ENCODE assay signal across 28 cellular contexts in the genomic region with DNA sequence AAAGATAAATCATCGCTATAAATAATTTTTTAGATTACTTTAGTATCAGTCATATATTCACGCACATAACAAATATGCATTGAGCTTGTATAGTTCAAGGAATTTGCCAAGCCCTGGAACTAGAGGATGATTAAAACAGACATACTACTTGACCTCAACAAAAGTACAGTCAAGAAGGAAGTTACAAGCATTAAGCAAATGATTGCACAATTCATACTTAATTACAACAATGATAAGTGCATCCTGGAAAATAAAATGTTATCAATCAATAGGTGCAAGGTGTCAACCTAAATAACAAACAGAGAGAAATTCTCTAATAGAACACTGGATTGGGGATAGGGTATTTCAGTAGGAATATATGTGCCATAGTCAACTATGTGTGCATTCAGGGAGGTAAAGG.
"Had no signal": no experiment of that assay in that cellular context is flagged by ENCODE, and none has a peak within 500 bp of the region (broad histone marks: within the 10 kb centered on the region; RNA-seq: fewer than 3 reads in every experiment).

No MANE protein-coding gene starts in this region.

- H3K27me3 ChIP-seq: adrenal gland, ascending aorta, breast epithelium, dorsolateral prefrontal cortex had no signal

- H3K36me3 ChIP-seq: adrenal gland, ascending aorta, breast epithelium had no signal

- ATAC-seq: activated CD4-positive, alpha-beta T cell treated with anti-CD3 and anti-CD28 coated beads for 36 hours; activated CD8-positive, alpha-beta memory T cell treated with anti-CD3 and anti-CD28 coated beads, Interleukin-2, amount 10 ng/mL, durations not matched to agents 7 days and 5 days; activated CD8-positive, alpha-beta T cell treated with anti-CD3 and anti-CD28 coated beads, Interleukin-2, amount 10 ng/mL, durations not matched to agents 7 days and 5 days; activated naive CD8-positive, alpha-beta T cell treated with anti-CD3 and anti-CD28 coated beads, Interleukin-2, amount 50 U/mL, for 24 hours; esophagus mucosa; T-helper 17 cell had no signal

- H3K4me3 ChIP-seq: adrenal gland, ascending aorta, breast epithelium, coronary artery, dorsolateral prefrontal cortex had no signal

- DNase-seq: activated CD4-positive, alpha-beta memory T cell treated with anti-CD3 and anti-CD28 coated beads for 36 hours; activated CD4-positive, alpha-beta T cell treated with anti-CD3 and anti-CD28 coated beads for 36 hours; activated CD4-positive, alpha-beta T cell treated with anti-CD3 and anti-CD28 coated beads, Interleukin-2, amount 10 ng/mL, durations not matched to agents 24 days and 14 days; activated CD4-positive, CD25-positive, alpha-beta regulatory T cell; activated CD4-positive, CD25-positive, alpha-beta regulatory T cell treated with anti-CD3 and anti-CD28 coated beads, Interleukin-2, amount 50 U/mL, for 72 hours; activated CD8-positive, alpha-beta memory T cell treated with anti-CD3 and anti-CD28 coated beads, Interleukin-2, amount 10 ng/mL, durations not matched to agents 7 days and 5 days; activated CD8-positive, alpha-beta memory T cell treated with anti-CD3 and anti-CD28 coated beads, Interleukin-2, amount 50 U/mL, for 4 hours; activated CD8-positive, alpha-beta T cell treated with anti-CD3 and anti-CD28 coated beads, Interleukin-2, amount 10 ng/mL, durations not matched to agents 7 days and 5 days; activated effector memory CD4-positive, alpha-beta T cell treated with anti-CD3 and anti-CD28 coated beads, Interleukin-2, amount 50 U/mL, for 16 hours; activated naive CD4-positive, alpha-beta T cell treated with anti-CD3 and anti-CD28 coated beads for 36 hours; activated naive CD8-positive, alpha-beta T cell treated with anti-CD3 and anti-CD28 coated beads for 36 hours; activated naive CD8-positive, alpha-beta T cell treated with anti-CD3 and anti-CD28 coated beads, Interleukin-2, amount 50 U/mL, for 24 hours; activated T-cell treated with anti-CD3 and anti-CD28 coated beads, Interleukin-2, amount 50 U/mL, for 1 hour; activated T-cell treated with anti-CD3 and anti-CD28 coated beads, Interleukin-2, amount 50 U/mL, for 48 hours; adrenal gland; dorsolateral prefrontal cortex; effector memory CD4-positive, alpha-beta T cell; endodermal cell; foreskin fibroblast; head of caudate nucleus; T-helper 1 cell; T-helper 17 cell; T1000 had no signal

- FAIRE-seq: frontal cortex had no signal

- H3K27ac ChIP-seq: adrenal gland, ascending aorta, breast epithelium, coronary artery, dorsolateral prefrontal cortex had no signal

- H3K4me1 ChIP-seq: adrenal gland, ascending aorta, breast epithelium had no signal

- H3K9me3 ChIP-seq: adrenal gland, breast epithelium had no signal
